Comparison of ENCODE assay signal across 34 cellular contexts in the genomic region with DNA sequence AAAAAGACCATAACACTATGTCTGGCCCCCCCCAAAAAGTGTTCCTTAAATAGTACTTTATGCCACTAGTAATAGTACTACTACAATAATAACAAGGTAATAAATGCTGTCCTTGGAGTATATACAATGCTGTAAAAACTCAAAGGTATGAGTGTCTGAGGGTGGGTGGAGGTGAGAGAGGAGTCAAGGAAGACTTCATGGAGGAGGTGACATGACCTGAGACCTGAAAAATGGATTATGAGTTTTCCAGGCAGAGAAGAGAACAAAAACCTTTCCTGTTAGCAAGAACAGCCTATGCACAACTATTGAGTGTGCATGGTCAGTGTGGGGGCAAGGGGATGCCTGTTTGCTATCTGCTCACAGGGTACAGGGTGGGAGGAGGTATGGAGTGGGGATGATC.
"Had no signal": no experiment of that assay in that cellular context is flagged by ENCODE, and none has a peak within 500 bp of the region (broad histone marks: within the 10 kb centered on the region; RNA-seq: fewer than 3 reads in every experiment).

No MANE protein-coding gene starts in this region.

- H3K4me3 ChIP-seq: ascending aorta, cardiac muscle cell, PC-9, SJCRH30, SK-N-MC had no signal

- H3K4me1 ChIP-seq: SJCRH30 had no signal

- H3K9me3 Mint-ChIP-seq: activated CD4-positive, alpha-beta memory T cell treated with anti-CD3 and anti-CD28 coated beads, Interleukin-2, amount 10 ng/mL, durations not matched to agents 7 days and 5 days; activated naive CD8-positive, alpha-beta T cell treated with anti-CD3 and anti-CD28 coated beads for 36 hours; central memory CD8-positive, alpha-beta T cell had no signal

- DNase-seq: activated CD4-positive, alpha-beta memory T cell treated with anti-CD3 and anti-CD28 coated beads, Interleukin-2, amount 10 ng/mL, durations not matched to agents 7 days and 5 days; activated CD4-positive, alpha-beta T cell treated with anti-CD3 and anti-CD28 coated beads for 1 hour; activated CD4-positive, alpha-beta T cell treated with anti-CD3 and anti-CD28 coated beads for 48 hours; activated CD4-positive, CD25-positive, alpha-beta regulatory T cell; activated CD8-positive, alpha-beta memory T cell treated with anti-CD3 and anti-CD28 coated beads for 24 hours; activated CD8-positive, alpha-beta memory T cell treated with anti-CD3 and anti-CD28 coated beads, Interleukin-2, amount 10 ng/mL, durations not matched to agents 7 days and 5 days; activated CD8-positive, alpha-beta memory T cell treated with anti-CD3 and anti-CD28 coated beads, Interleukin-2, amount 50 U/mL, for 48 hours; activated effector memory CD4-positive, alpha-beta T cell treated with anti-CD3 and anti-CD28 coated beads, Interleukin-2, amount 50 U/mL, for 16 hours; activated naive CD4-positive, alpha-beta T cell; activated naive CD4-positive, alpha-beta T cell treated with anti-CD3 and anti-CD28 coated beads, Interleukin-2, amount 50 U/mL, for 16 hours; activated naive CD8-positive, alpha-beta T cell treated with anti-CD3 and anti-CD28 coated beads for 36 hours; activated T-cell treated with anti-CD3 and anti-CD28 coated beads, Interleukin-2, amount 50 U/mL, for 48 hours; amygdala; MM.1S; MV-4-11; NCI-H1092; NCI-H1436 treated with DMSO at 0.1 percent for 48 hours; NCI-H1694 treated with DMSO at 0.1 percent for 48 hours; NCI-H2029; NCI-H345; NCI-H510A; NCI-H526; NCI-H748 treated with DMSO at 0.1 percent for 48 hours; NK-92 treated with Interleukin-12 subunit alpha and Interleukin-12 subunit beta, amount 100 ng/mL, for 24 hours; PC-9; SHP77; SJCRH30; T1000; WERI-Rb-1 had no signal

- H3K36me3 Mint-ChIP-seq: activated CD8-positive, alpha-beta memory T cell treated with anti-CD3 and anti-CD28 coated beads, Interleukin-2, amount 10 ng/mL, durations not matched to agents 7 days and 5 days; activated naive CD8-positive, alpha-beta T cell treated with anti-CD3 and anti-CD28 coated beads for 36 hours had no signal

- H3K9me3 ChIP-seq: ascending aorta, SJCRH30 had no signal

- H3K36me3 ChIP-seq: ascending aorta, cardiac muscle cell, SJCRH30, WERI-Rb-1 had no signal

- H3K27ac ChIP-seq: ascending aorta, cardiac muscle cell, KMS-11, PC-9, SJCRH30, SK-N-MC, WERI-Rb-1 had no signal

- H3K27me3 ChIP-seq: ascending aorta, cardiac muscle cell had no signal

- H2AFZ ChIP-seq: PC-9 had no signal

- H3K4me3 Mint-ChIP-seq: activated CD4-positive, alpha-beta memory T cell treated with anti-CD3 and anti-CD28 coated beads, Interleukin-2, amount 10 ng/mL, durations not matched to agents 7 days and 5 days; activated CD8-positive, alpha-beta memory T cell treated with anti-CD3 and anti-CD28 coated beads, Interleukin-2, amount 10 ng/mL, durations not matched to agents 7 days and 5 days; activated naive CD8-positive, alpha-beta T cell treated with anti-CD3 and anti-CD28 coated beads for 36 hours; central memory CD8-positive, alpha-beta T cell had no signal

- H3K4me2 ChIP-seq: KMS-11, PC-9 had no signal

- ATAC-seq: activated CD8-positive, alpha-beta memory T cell treated with anti-CD3 and anti-CD28 coated beads, Interleukin-2, amount 10 ng/mL, durations not matched to agents 7 days and 5 days had no signal

- H3K4me1 Mint-ChIP-seq: activated CD4-positive, alpha-beta memory T cell treated with anti-CD3 and anti-CD28 coated beads, Interleukin-2, amount 10 ng/mL, durations not matched to agents 7 days and 5 days; activated CD8-positive, alpha-beta memory T cell treated with anti-CD3 and anti-CD28 coated beads, Interleukin-2, amount 10 ng/mL, durations not matched to agents 7 days and 5 days; activated naive CD8-positive, alpha-beta T cell treated with anti-CD3 and anti-CD28 coated beads for 36 hours; central memory CD8-positive, alpha-beta T cell had no signal

- H3K27ac Mint-ChIP-seq: activated CD4-positive, alpha-beta memory T cell treated with anti-CD3 and anti-CD28 coated beads, Interleukin-2, amount 10 ng/mL, durations not matched to agents 7 days and 5 days; activated CD8-positive, alpha-beta memory T cell treated with anti-CD3 and anti-CD28 coated beads, Interleukin-2, amount 10 ng/mL, durations not matched to agents 7 days and 5 days; activated naive CD8-positive, alpha-beta T cell treated with anti-CD3 and anti-CD28 coated beads for 36 hours had no signal
